ENCODE assay signal across 1 cellular context in genomic region chr16:68665501-68665900, GRCh38.
TF ChIP-seq lines count a peak whose summit lies in the region.

No MANE protein-coding gene starts in this region.

TF ChIP-seq in WTC11, 78 proteins besides CTCF, POLR2A, EP300 and RAD21 (continued from another document):
- TF ChIP-seq, protein P1, sequence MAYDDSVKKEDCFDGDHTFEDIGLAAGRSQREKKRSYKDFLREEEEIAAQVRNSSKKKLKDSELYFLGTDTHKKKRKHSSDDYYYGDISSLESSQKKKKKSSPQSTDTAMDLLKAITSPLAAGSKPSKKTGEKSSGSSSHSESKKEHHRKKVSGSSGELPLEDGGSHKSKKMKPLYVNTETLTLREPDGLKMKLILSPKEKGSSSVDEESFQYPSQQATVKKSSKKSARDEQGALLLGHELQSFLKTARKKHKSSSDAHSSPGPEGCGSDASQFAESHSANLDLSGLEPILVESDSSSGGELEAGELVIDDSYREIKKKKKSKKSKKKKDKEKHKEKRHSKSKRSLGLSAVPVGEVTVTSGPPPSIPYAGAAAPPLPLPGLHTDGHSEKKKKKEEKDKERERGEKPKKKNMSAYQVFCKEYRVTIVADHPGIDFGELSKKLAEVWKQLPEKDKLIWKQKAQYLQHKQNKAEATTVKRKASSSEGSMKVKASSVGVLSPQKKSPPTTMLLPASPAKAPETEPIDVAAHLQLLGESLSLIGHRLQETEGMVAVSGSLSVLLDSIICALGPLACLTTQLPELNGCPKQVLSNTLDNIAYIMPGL (CRISPR knock-in tag; IDR thresholded peaks at IDR 0.05) = no peak
- TF ChIP-seq FOXJ3 (CRISPR knock-in tag; IDR thresholded peaks at IDR 0.05; ENCODE audit: borderline replicate concordance) (no peak), FOXP1 (CRISPR knock-in tag; IDR thresholded peaks at IDR 0.05; ENCODE audit: borderline replicate concordance) (no peak), RELA (CRISPR knock-in tag; IDR thresholded peaks at IDR 0.05; ENCODE audit: borderline replicate concordance) (no peak), TEAD1 (CRISPR knock-in tag; IDR thresholded peaks at IDR 0.05) (no peak), EMX1 (CRISPR knock-in tag; IDR thresholded peaks at IDR 0.05) (no peak), ZNF138 (CRISPR knock-in tag; conservative IDR thresholded peaks at IDR 0.05) (no peak), AFF4 (CRISPR knock-in tag; IDR thresholded peaks at IDR 0.05; ENCODE audit: borderline replicate concordance) (no peak)
TF ChIP-seq in WTC11: peak in this region for 0.
